Comparison of ENCODE assay signal across 25 cellular contexts in the genomic region with DNA sequence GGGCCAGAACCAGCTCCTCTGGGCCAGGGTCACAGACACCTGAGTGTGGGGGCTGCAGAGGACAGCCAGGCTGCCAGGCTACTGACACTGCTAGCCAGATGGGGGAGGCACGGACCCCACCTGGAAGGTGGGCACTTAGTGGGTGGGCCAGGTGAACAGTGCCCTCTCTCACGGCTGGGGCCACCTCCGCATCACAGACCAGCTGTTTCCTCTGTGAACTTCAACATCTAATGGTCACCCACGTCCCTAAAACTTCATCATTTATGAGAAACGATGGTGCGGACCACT.
DNase-seq lines count a peak whose midpoint lies in the region; ATAC-seq and TF ChIP-seq lines count a peak whose summit lies in the region.
"Had no signal": no experiment of that assay in that cellular context is flagged by ENCODE, and none has a peak within 500 bp of the region (broad histone marks: within the 10 kb centered on the region; RNA-seq: fewer than 3 reads in every experiment).

No MANE protein-coding gene starts in this region.

- POLR2A ChIA-PET in activated CD4-positive, alpha-beta memory T cell treated with anti-CD3 and anti-CD28 coated beads for 36 hours (lab: Charles Lee) = interaction anchor here (0.8 kb wide), 1 partner anchor 80 kb away, joined by 3 read pairs; the partner anchor contains the start of gene MKI67
- POLR2A ChIA-PET in activated CD4-positive, alpha-beta memory T cell treated with anti-CD3 and anti-CD28 coated beads, Interleukin-2, amount 10 ng/mL, durations not matched to agents 7 days and 5 days (lab: Charles Lee) = interaction anchor here (0.7 kb wide), 1 partner anchor 18 kb away, joined by 3 read pairs; no protein-coding TSS in a partner anchor
- POLR2A ChIA-PET in CD8-positive, alpha-beta T cell (lab: Charles Lee) = interaction anchor here (1.0 to 2.0 kb wide), 2 partner anchors 17 to 35 kb away, joined by 3 to 6 read pairs; no protein-coding TSS in a partner anchor
- POLR2A ChIA-PET in A673 (lab: Charles Lee; ENCODE audit: low non-redundant PET) = no interaction called here

- no peak overlapping the region for H3K4ac ChIP-seq in neuronal stem cell (ENCODE audit: low read length)

- peak overlapping the region; percentile 64 for H2AK5ac ChIP-seq in neuronal stem cell (ENCODE audit: low read depth, low read length)

- H2BK5ac ChIP-seq in neuronal stem cell (ENCODE audit: low read length) = no peak overlapping the region

- H4K91ac ChIP-seq in neuronal stem cell (ENCODE audit: low read depth, low read length, poor library complexity) = no peak overlapping the region

- H3K27me3 ChIP-seq in CD8-positive, alpha-beta T cell (ENCODE audit: insufficient read depth, low read length) = no peaks in the 10 kb centered on the region
- H3K27me3 ChIP-seq in neuronal stem cell (ENCODE audit: control insufficient read depth in 3 of 3, insufficient read depth in 3 of 3, low read depth in 1 of 3, low read length in 3 of 3) (peaks cover 0 to 6% (median 0%) of the 10 kb centered on the region in 3 experiments), A673 (replicated peaks; ENCODE audit: insufficient read depth, low read depth, low read length, poor library complexity) (no peaks in the 10 kb centered on the region)
- H3K27me3 ChIP-seq: heart right ventricle, uterus had no signal

- no peak for ATAC-seq in CD8-positive, alpha-beta T cell
- ATAC-seq in HG03097 (IDR thresholded peaks at IDR 0.05; ENCODE audit: low FRiP score, unreplicated experiment) = no peak
- ATAC-seq: heart right ventricle, left cardiac atrium had no signal

- no CpG with 5 or more reads among the region's 6 CpGs for WGBS in neuronal stem cell (ENCODE audit: extremely low coverage in 2 of 2, insufficient read length in 2 of 2, insufficient replicate concordance in 1 of 2), 2 donors

- CTCF ChIA-PET in activated CD4-positive, alpha-beta memory T cell treated with anti-CD3 and anti-CD28 coated beads for 36 hours (lab: Charles Lee) = interaction anchor here (0.9 to 6.8 kb wide), 5 partner anchors 10 to 133 kb away, joined by 3 to 83 read pairs (median 3); no protein-coding TSS in a partner anchor
- CTCF ChIA-PET in activated CD4-positive, alpha-beta memory T cell treated with anti-CD3 and anti-CD28 coated beads, Interleukin-2, amount 10 ng/mL, durations not matched to agents 7 days and 5 days (lab: Charles Lee) = interaction anchor here (0.6 to 1.7 kb wide), 2 partner anchors 11 to 192 kb away, joined by 3 to 9 read pairs; no protein-coding TSS in a partner anchor
- CTCF ChIA-PET in CD8-positive, alpha-beta T cell (lab: Charles Lee) = interaction anchor here (1.8 to 7.7 kb wide), 3 partner anchors 11 to 23 kb away, joined by 5 to 75 read pairs (median 7); no protein-coding TSS in a partner anchor
- CTCF ChIA-PET in A673 (lab: Charles Lee) = no interaction called here

- BruUV-seq in A673 (replicated peaks; lab: Mats Ljungman, UMichigan) = no TSS peak

- peaks cover 35% of the 10 kb centered on the region for H3K4me1 ChIP-seq in CD8-positive, alpha-beta T cell (ENCODE audit: insufficient read depth, low read length)
- H3K4me1 ChIP-seq in neuronal stem cell (ENCODE audit: control insufficient read depth in 2 of 2, insufficient read depth in 1 of 2, low read depth in 1 of 2, low read length in 2 of 2) (peaks cover 0 to 4% of the 10 kb centered on the region in 2 donors), A673 (ENCODE audit: insufficient read depth, low read length, poor library complexity, severe bottlenecking) (no peaks in the 10 kb centered on the region)
- H3K4me1 ChIP-seq: uterus had no signal

- no peak overlapping the region for H3K18ac ChIP-seq in neuronal stem cell (ENCODE audit: low read length)

- H3K27ac Mint-ChIP-seq in activated CD4-positive, alpha-beta memory T cell treated with anti-CD3 and anti-CD28 coated beads for 36 hours = peak overlapping the region; percentile 99
- H3K27ac Mint-ChIP-seq in activated CD4-positive, alpha-beta memory T cell treated with anti-CD3 and anti-CD28 coated beads, Interleukin-2, amount 10 ng/mL, durations not matched to agents 7 days and 5 days = no peak overlapping the region
- peak overlapping the region; percentile 95 for H3K27ac Mint-ChIP-seq in CD8-positive, alpha-beta T cell
- H3K27ac Mint-ChIP-seq in activated naive CD8-positive, alpha-beta T cell treated with anti-CD3 and anti-CD28 coated beads for 36 hours = peak overlapping the region; percentile 71

- no peak for TF ChIP-seq CTCF in CD8-positive, alpha-beta T cell (IDR thresholded peaks at IDR 0.05)
- TF ChIP-seq CTCF in A673 (conservative IDR thresholded peaks at IDR 0.05; ENCODE audit: low read depth, low read length) = no peak

- H2AFZ ChIP-seq in neuronal stem cell (ENCODE audit: low read length) = no peak overlapping the region

- H3K4me1 Mint-ChIP-seq in activated CD4-positive, alpha-beta memory T cell treated with anti-CD3 and anti-CD28 coated beads for 36 hours (ENCODE audit: low read depth) = peaks cover 42% of the 10 kb centered on the region
- peaks cover 54% of the 10 kb centered on the region for H3K4me1 Mint-ChIP-seq in activated CD4-positive, alpha-beta memory T cell treated with anti-CD3 and anti-CD28 coated beads, Interleukin-2, amount 10 ng/mL, durations not matched to agents 7 days and 5 days
- H3K4me1 Mint-ChIP-seq in CD8-positive, alpha-beta T cell (ENCODE audit: low read depth) = peaks cover 50% of the 10 kb centered on the region
- peaks cover 25% of the 10 kb centered on the region for H3K4me1 Mint-ChIP-seq in activated naive CD8-positive, alpha-beta T cell treated with anti-CD3 and anti-CD28 coated beads for 36 hours

- no peaks in the 10 kb centered on the region for H3K9me3 Mint-ChIP-seq in activated CD4-positive, alpha-beta memory T cell treated with anti-CD3 and anti-CD28 coated beads for 36 hours
- H3K9me3 Mint-ChIP-seq in activated CD4-positive, alpha-beta memory T cell treated with anti-CD3 and anti-CD28 coated beads, Interleukin-2, amount 10 ng/mL, durations not matched to agents 7 days and 5 days = no peaks in the 10 kb centered on the region
- no peaks in the 10 kb centered on the region for H3K9me3 Mint-ChIP-seq in CD8-positive, alpha-beta T cell
- no peaks in the 10 kb centered on the region for H3K9me3 Mint-ChIP-seq in activated naive CD8-positive, alpha-beta T cell treated with anti-CD3 and anti-CD28 coated beads for 36 hours

- H2BK15ac ChIP-seq in neuronal stem cell (ENCODE audit: low read length) = no peak overlapping the region

- no peaks in the 10 kb centered on the region for H3K79me1 ChIP-seq in neuronal stem cell (ENCODE audit: low read depth, low read length)

- no peak overlapping the region for H3K9ac ChIP-seq in neuronal stem cell (ENCODE audit: low read depth, low read length, poor library complexity)

- H3K14ac ChIP-seq in neuronal stem cell (ENCODE audit: low read length) = no peak overlapping the region

- H2BK12ac ChIP-seq in neuronal stem cell (ENCODE audit: low read length) = no peak overlapping the region

- H3K36me3 ChIP-seq in CD8-positive, alpha-beta T cell (ENCODE audit: insufficient read depth, low read length) = peaks cover 3% of the 10 kb centered on the region
- H3K36me3 ChIP-seq in neuronal stem cell (replicated peaks in 1 of 2; ENCODE audit: control insufficient read depth in 2 of 2, insufficient read depth in 2 of 2, low read length in 2 of 2) (no peaks in the 10 kb centered on the region), A673 (ENCODE audit: insufficient read depth, low read length, poor library complexity, severe bottlenecking) (no peaks in the 10 kb centered on the region)
- H3K36me3 ChIP-seq: thoracic aorta, uterus had no signal

- peak overlapping the region; percentile 16 for H3K4me3 Mint-ChIP-seq in activated CD4-positive, alpha-beta memory T cell treated with anti-CD3 and anti-CD28 coated beads for 36 hours
- no peak overlapping the region for H3K4me3 Mint-ChIP-seq in activated CD4-positive, alpha-beta memory T cell treated with anti-CD3 and anti-CD28 coated beads, Interleukin-2, amount 10 ng/mL, durations not matched to agents 7 days and 5 days
- peak overlapping the region; percentile 5 for H3K4me3 Mint-ChIP-seq in CD8-positive, alpha-beta T cell
- peak overlapping the region; percentile 34 for H3K4me3 Mint-ChIP-seq in activated naive CD8-positive, alpha-beta T cell treated with anti-CD3 and anti-CD28 coated beads for 36 hours

- no peak for DNase-seq in activated CD4-positive, alpha-beta memory T cell treated with anti-CD3 and anti-CD28 coated beads for 36 hours
- DNase-seq in activated CD4-positive, alpha-beta memory T cell treated with anti-CD3 and anti-CD28 coated beads, Interleukin-2, amount 10 ng/mL, durations not matched to agents 7 days and 5 days = no peak
- no peak for DNase-seq in CD8-positive, alpha-beta T cell
- DNase-seq in activated naive CD8-positive, alpha-beta T cell treated with anti-CD3 and anti-CD28 coated beads for 36 hours = no peak
- DNase-seq in neuronal stem cell (ENCODE audit: low spot score) (no peak), 8988T (no peak), A673 (ENCODE audit: low spot score) (no peak)
- DNase-seq: activated CD4-positive, alpha-beta T cell treated with anti-CD3 and anti-CD28 coated beads, Interleukin-2, amount 50 U/mL, for 1 hour; C1 segment of cervical spinal cord; cerebellar nuclear complex; EL; GOT3; heart right ventricle; left cardiac atrium; NCI-H1105; NCI-H2029; NCI-H2227 treated with DMSO at 0.1 percent for 48 hours; NCI-H774; occipital lobe; Right ventricle myocardium superior; stimulated activated CD4-positive, alpha-beta T cell treated with anti-CD3 and anti-CD28 coated beads, Interleukin-2, amount 100 ng/mL, for 24 hours; uterus had no signal

- no peaks in the 10 kb centered on the region for H3K27me3 Mint-ChIP-seq in activated CD4-positive, alpha-beta memory T cell treated with anti-CD3 and anti-CD28 coated beads for 36 hours
- H3K27me3 Mint-ChIP-seq in activated CD4-positive, alpha-beta memory T cell treated with anti-CD3 and anti-CD28 coated beads, Interleukin-2, amount 10 ng/mL, durations not matched to agents 7 days and 5 days = no peaks in the 10 kb centered on the region
- H3K27me3 Mint-ChIP-seq in CD8-positive, alpha-beta T cell (ENCODE audit: low read depth) = no peaks in the 10 kb centered on the region
- H3K27me3 Mint-ChIP-seq in activated naive CD8-positive, alpha-beta T cell treated with anti-CD3 and anti-CD28 coated beads for 36 hours = no peaks in the 10 kb centered on the region

- H3K4me2 ChIP-seq in neuronal stem cell (ENCODE audit: insufficient read depth, low read length, poor library complexity, severe bottlenecking) = no peak overlapping the region

- peaks cover 28% of the 10 kb centered on the region for H3K36me3 Mint-ChIP-seq in activated CD4-positive, alpha-beta memory T cell treated with anti-CD3 and anti-CD28 coated beads for 36 hours
- peaks cover 26% of the 10 kb centered on the region for H3K36me3 Mint-ChIP-seq in activated CD4-positive, alpha-beta memory T cell treated with anti-CD3 and anti-CD28 coated beads, Interleukin-2, amount 10 ng/mL, durations not matched to agents 7 days and 5 days (ENCODE audit: low read depth)
- peaks cover 26% of the 10 kb centered on the region for H3K36me3 Mint-ChIP-seq in CD8-positive, alpha-beta T cell
- H3K36me3 Mint-ChIP-seq in activated naive CD8-positive, alpha-beta T cell treated with anti-CD3 and anti-CD28 coated beads for 36 hours = peaks cover 23% of the 10 kb centered on the region

- H3K9me3 ChIP-seq in CD8-positive, alpha-beta T cell (ENCODE audit: low read length) = no peaks in the 10 kb centered on the region
- H3K9me3 ChIP-seq in neuronal stem cell (replicated peaks in 1 of 2; ENCODE audit: control insufficient read depth in 2 of 2, insufficient read depth in 1 of 2, low read depth in 1 of 2, low read length in 2 of 2) = no peaks in the 10 kb centered on the region
- no peaks in the 10 kb centered on the region for H3K9me3 ChIP-seq in A673 (ENCODE audit: low read depth, low read length, poor library complexity, severe bottlenecking)
- H3K9me3 ChIP-seq: heart right ventricle, thoracic aorta, uterus had no signal

- no peak overlapping the region for H3K27ac ChIP-seq in CD8-positive, alpha-beta T cell (ENCODE audit: low read depth, low read length)
- H3K27ac ChIP-seq in neuronal stem cell (replicated peaks; ENCODE audit: low read length) (no peak overlapping the region), A673 (ENCODE audit: low read depth, low read length, poor library complexity, severe bottlenecking) (no peak overlapping the region)
- H3K27ac ChIP-seq: thoracic aorta, uterus had no signal

- H4K8ac ChIP-seq in neuronal stem cell (ENCODE audit: low read depth, low read length) = no peak overlapping the region

- H2BK120ac ChIP-seq in neuronal stem cell (ENCODE audit: low read depth, low read length) = no peak overlapping the region

- no peak overlapping the region for H3K4me3 ChIP-seq in CD8-positive, alpha-beta T cell (ENCODE audit: low read depth, low read length)
- H3K4me3 ChIP-seq in neuronal stem cell (ENCODE audit: low read length in 2 of 2) (peak overlapping the region in 1 of 2 donors; percentile 9), A673 (ENCODE audit: low read depth, low read length, poor library complexity, severe bottlenecking) (no peak overlapping the region)
- H3K4me3 ChIP-seq: heart right ventricle, skin epidermis, thoracic aorta, uterus had no signal

- H3K23ac ChIP-seq in neuronal stem cell (ENCODE audit: low read depth, low read length, poor library complexity) = no peak overlapping the region

- intact Hi-C loops in activated CD4-positive, alpha-beta memory T cell treated with anti-CD3 and anti-CD28 coated beads for 36 hours (cut with micrococcal nuclease) = no loop called here
- intact Hi-C loops in CD8-positive, alpha-beta T cell (cut with DNase I, micrococcal nuclease) = loop anchor here in 1 of 2 experiments (5.0 kb wide), 1 partner anchor 1422 kb away; the partner anchor contains the start of gene MGMT
- intact Hi-C loops in A673 (cut with micrococcal nuclease; ENCODE audit: unreplicated experiment) = no loop called here
